Comparison of ENCODE assay signal across 35 cellular contexts in genomic region chr5:6315580-6315979, GRCh38.
"Had no signal": no experiment of that assay in that cellular context is flagged by ENCODE, and none has a peak within 500 bp of the region (broad histone marks: within the 10 kb centered on the region; RNA-seq: fewer than 3 reads in every experiment).

No MANE protein-coding gene starts in this region.

- H3K4me1 Mint-ChIP-seq: activated B cell treated with CpG ODN at 0.5 μM for 24 hours; activated CD4-positive, alpha-beta T cell treated with anti-CD3 and anti-CD28 coated beads, Interleukin-2, amount 10 ng/mL, durations not matched to agents 24 days and 14 days had no signal

- H3K27ac Mint-ChIP-seq: activated B cell treated with CpG ODN at 0.5 μM for 24 hours; activated CD4-positive, alpha-beta memory T cell treated with anti-CD3 and anti-CD28 coated beads for 36 hours; activated CD4-positive, alpha-beta T cell treated with anti-CD3 and anti-CD28 coated beads, Interleukin-2, amount 10 ng/mL, durations not matched to agents 24 days and 14 days; activated CD8-positive, alpha-beta T cell treated with anti-CD3 and anti-CD28 coated beads for 36 hours; activated naive CD4-positive, alpha-beta T cell treated with anti-CD3 and anti-CD28 coated beads for 36 hours; activated naive CD4-positive, alpha-beta T cell treated with anti-CD3 and anti-CD28 coated beads, Interleukin-2, amount 50 U/mL, for 72 hours; activated naive CD8-positive, alpha-beta T cell treated with anti-CD3 and anti-CD28 coated beads for 36 hours; activated T-cell treated with anti-CD3 and anti-CD28 coated beads, Interleukin-2, amount 50 U/mL, for 72 hours; activated T-helper 1 cell treated with anti-CD3 and anti-CD28 coated beads, Interleukin-12 subunit alpha, Interleukin-12 subunit beta, Interleukin-2, Interleukin-4 antibody, amounts not matched to agents 30 ng/mL and 10 ng/mL and 1 ng/mL, durations not matched to agents 14 hours and 24 hours and 36 hours; activated T-helper 17 cell treated with anti-CD3 and anti-CD28 coated beads, Interleukin-2, amount 50 U/mL, for 72 hours; T-helper 1 cell treated with Interleukin-12 subunit alpha and Interleukin-12 subunit beta and Interleukin-4 antibody, amounts not matched to agents 30 μg/mL and 1 μg/mL, for 36 hours; T-helper 2 cell treated with Interferon-gamma antibody and Interleukin-4, amounts not matched to agents 5 μg/mL and 100 μg/mL, for 36 hours had no signal

- ATAC-seq: activated CD8-positive, alpha-beta T cell treated with anti-CD3 and anti-CD28 coated beads for 36 hours; activated naive CD4-positive, alpha-beta T cell treated with anti-CD3 and anti-CD28 coated beads, Interleukin-2, amount 50 U/mL, for 72 hours; activated T-cell treated with anti-CD3 and anti-CD28 coated beads, Interleukin-2, amount 50 U/mL, for 4 hours; activated T-cell treated with anti-CD3 and anti-CD28 coated beads, Interleukin-2, amount 50 U/mL, for 72 hours; activated T-helper 17 cell treated with anti-CD3 and anti-CD28 coated beads, Interleukin-2, amount 50 U/mL, for 72 hours; body of pancreas had no signal

- H3K36me3 ChIP-seq: adrenal gland, brain microvascular endothelial cell, breast epithelium had no signal

- H3K27me3 ChIP-seq: adrenal gland, body of pancreas, brain microvascular endothelial cell, breast epithelium had no signal

- DNase-seq: activated B cell treated with CpG ODN at 0.5 μM for 24 hours; activated CD4-positive, alpha-beta memory T cell treated with anti-CD3 and anti-CD28 coated beads for 36 hours; activated CD4-positive, alpha-beta T cell treated with anti-CD3 and anti-CD28 coated beads for 4 hours; activated CD4-positive, alpha-beta T cell treated with anti-CD3 and anti-CD28 coated beads, Interleukin-2, amount 10 ng/mL, durations not matched to agents 24 days and 14 days; activated CD4-positive, alpha-beta T cell treated with anti-CD3 and anti-CD28 coated beads, Interleukin-2, amount 50 U/mL, for 1 hour; activated CD4-positive, alpha-beta T cell treated with anti-CD3 and anti-CD28 coated beads, Interleukin-2, amount 50 U/mL, for 4 hours; activated CD4-positive, CD25-positive, alpha-beta regulatory T cell treated with anti-CD3 and anti-CD28 coated beads, Interleukin-2, amount 50 U/mL, for 72 hours; activated CD8-positive, alpha-beta memory T cell treated with anti-CD3 and anti-CD28 coated beads, Interleukin-2, amount 50 U/mL, for 4 hours; activated CD8-positive, alpha-beta T cell treated with anti-CD3 and anti-CD28 coated beads for 36 hours; activated effector memory CD4-positive, alpha-beta T cell treated with anti-CD3 and anti-CD28 coated beads, Interleukin-2, amount 50 U/mL, for 16 hours; activated gamma-delta T cell treated with Interleukin-2 at 50 U/mL for 16 hours; activated naive CD4-positive, alpha-beta T cell; activated naive CD4-positive, alpha-beta T cell treated with anti-CD3 and anti-CD28 coated beads for 36 hours; activated naive CD4-positive, alpha-beta T cell treated with anti-CD3 and anti-CD28 coated beads, Interleukin-2, amount 50 U/mL, for 16 hours; activated naive CD8-positive, alpha-beta T cell treated with anti-CD3 and anti-CD28 coated beads for 36 hours; activated T-cell treated with anti-CD3 and anti-CD28 coated beads for 4 hours; activated T-cell treated with anti-CD3 and anti-CD28 coated beads, Interleukin-2, amount 50 U/mL, for 1 hour; activated T-cell treated with anti-CD3 and anti-CD28 coated beads, Interleukin-2, amount 50 U/mL, for 4 hours; activated T-cell treated with anti-CD3 and anti-CD28 coated beads, Interleukin-2, amount 50 U/mL, for 72 hours; adrenal gland; amniotic stem cell; aorta; body of pancreas; brain microvascular endothelial cell; central memory CD4-positive, alpha-beta T cell; T-helper 1 cell; T-helper 2 cell; T-helper 9 cell had no signal

- H3K4me3 Mint-ChIP-seq: activated B cell treated with CpG ODN at 0.5 μM for 24 hours; activated CD4-positive, alpha-beta memory T cell treated with anti-CD3 and anti-CD28 coated beads for 36 hours; activated CD4-positive, alpha-beta T cell treated with anti-CD3 and anti-CD28 coated beads, Interleukin-2, amount 10 ng/mL, durations not matched to agents 24 days and 14 days; activated CD8-positive, alpha-beta T cell treated with anti-CD3 and anti-CD28 coated beads for 36 hours; activated naive CD4-positive, alpha-beta T cell treated with anti-CD3 and anti-CD28 coated beads for 36 hours; activated naive CD8-positive, alpha-beta T cell treated with anti-CD3 and anti-CD28 coated beads for 36 hours; activated T-cell treated with anti-CD3 and anti-CD28 coated beads, Interleukin-2, amount 50 U/mL, for 4 hours; activated T-cell treated with anti-CD3 and anti-CD28 coated beads, Interleukin-2, amount 50 U/mL, for 72 hours; activated T-helper 1 cell treated with anti-CD3 and anti-CD28 coated beads, Interleukin-12 subunit alpha, Interleukin-12 subunit beta, Interleukin-2, Interleukin-4 antibody, amounts not matched to agents 30 ng/mL and 10 ng/mL and 1 ng/mL, durations not matched to agents 14 hours and 24 hours and 36 hours; activated T-helper 17 cell treated with anti-CD3 and anti-CD28 coated beads, Interleukin-2, amount 50 U/mL, for 72 hours; T-helper 1 cell treated with Interleukin-12 subunit alpha and Interleukin-12 subunit beta and Interleukin-4 antibody, amounts not matched to agents 30 μg/mL and 1 μg/mL, for 36 hours; T-helper 2 cell treated with Interferon-gamma antibody and Interleukin-4, amounts not matched to agents 5 μg/mL and 100 μg/mL, for 36 hours had no signal

- H3K36me3 Mint-ChIP-seq: activated CD4-positive, alpha-beta memory T cell treated with anti-CD3 and anti-CD28 coated beads for 36 hours; activated naive CD8-positive, alpha-beta T cell treated with anti-CD3 and anti-CD28 coated beads for 36 hours had no signal

- H3K4me1 ChIP-seq: adrenal gland, body of pancreas, breast epithelium had no signal

- H3K9me3 ChIP-seq: adrenal gland had no signal

- H3K4me3 ChIP-seq: adrenal gland, body of pancreas, breast epithelium had no signal

- H3K27ac ChIP-seq: adrenal gland, body of pancreas, brain microvascular endothelial cell, breast epithelium, VCaP had no signal

- H3K27me3 Mint-ChIP-seq: activated B cell treated with CpG ODN at 0.5 μM for 24 hours; activated CD4-positive, alpha-beta memory T cell treated with anti-CD3 and anti-CD28 coated beads for 36 hours; activated CD4-positive, alpha-beta T cell treated with anti-CD3 and anti-CD28 coated beads, Interleukin-2, amount 10 ng/mL, durations not matched to agents 24 days and 14 days; activated CD8-positive, alpha-beta T cell treated with anti-CD3 and anti-CD28 coated beads for 36 hours; activated naive CD8-positive, alpha-beta T cell treated with anti-CD3 and anti-CD28 coated beads for 36 hours; activated T-helper 17 cell treated with anti-CD3 and anti-CD28 coated beads, Interleukin-2, amount 50 U/mL, for 72 hours had no signal

- H3K9me3 Mint-ChIP-seq: activated B cell treated with CpG ODN at 0.5 μM for 24 hours; activated CD4-positive, alpha-beta memory T cell treated with anti-CD3 and anti-CD28 coated beads for 36 hours; activated CD4-positive, alpha-beta T cell treated with anti-CD3 and anti-CD28 coated beads, Interleukin-2, amount 10 ng/mL, durations not matched to agents 24 days and 14 days; activated CD8-positive, alpha-beta T cell treated with anti-CD3 and anti-CD28 coated beads for 36 hours; activated naive CD4-positive, alpha-beta T cell treated with anti-CD3 and anti-CD28 coated beads for 36 hours; activated naive CD4-positive, alpha-beta T cell treated with anti-CD3 and anti-CD28 coated beads, Interleukin-2, amount 50 U/mL, for 72 hours; activated naive CD8-positive, alpha-beta T cell treated with anti-CD3 and anti-CD28 coated beads for 36 hours; activated T-cell treated with anti-CD3 and anti-CD28 coated beads, Interleukin-2, amount 50 U/mL, for 72 hours; activated T-helper 1 cell treated with anti-CD3 and anti-CD28 coated beads, Interleukin-12 subunit alpha, Interleukin-12 subunit beta, Interleukin-2, Interleukin-4 antibody, amounts not matched to agents 30 ng/mL and 10 ng/mL and 1 ng/mL, durations not matched to agents 14 hours and 24 hours and 36 hours; activated T-helper 17 cell treated with anti-CD3 and anti-CD28 coated beads, Interleukin-2, amount 50 U/mL, for 72 hours; T-helper 1 cell treated with Interleukin-12 subunit alpha and Interleukin-12 subunit beta and Interleukin-4 antibody, amounts not matched to agents 30 μg/mL and 1 μg/mL, for 36 hours; T-helper 2 cell treated with Interferon-gamma antibody and Interleukin-4, amounts not matched to agents 5 μg/mL and 100 μg/mL, for 36 hours had no signal
